In the genomic region with DNA sequence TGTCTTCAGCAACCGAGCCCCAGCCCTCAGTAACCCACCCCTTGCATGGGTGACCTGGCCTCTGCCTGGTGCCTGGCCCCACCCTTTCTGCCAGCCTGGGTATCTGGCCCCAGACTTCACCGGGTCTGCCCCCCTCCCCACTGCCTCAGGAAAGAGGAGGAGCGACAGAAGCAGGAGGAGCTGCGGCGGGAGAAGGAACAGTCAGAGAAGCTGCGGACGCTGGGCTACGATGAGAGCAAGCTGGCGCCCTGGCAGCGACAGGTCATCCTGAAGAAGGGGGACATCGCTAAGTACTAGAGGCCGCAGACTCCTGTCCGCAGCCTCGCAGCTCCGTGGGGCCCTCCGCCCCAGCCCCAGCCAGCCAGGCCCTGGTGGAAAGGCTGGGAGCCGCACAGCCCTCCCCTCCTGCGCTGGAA, we compare ENCODE assay signal across 10 cellular contexts. TPM values are rescaled to one million over a fixed set of nuclear protein-coding genes. Genes with fewer than 3 reads are reported as not detected.
DNase-seq lines count a peak whose midpoint lies in the region; ATAC-seq and TF ChIP-seq lines count a peak whose summit lies in the region.
"Had no signal": no experiment of that assay in that cellular context is flagged by ENCODE, and none has a peak within 500 bp of the region (broad histone marks: within the 10 kb centered on the region; RNA-seq: fewer than 3 reads in every experiment).

No MANE protein-coding gene starts in this region.

- intact Hi-C loops in Right ventricle myocardium superior (cut with DNase I) = no loop called here

- TF ChIP-seq POLR2A in upper lobe of left lung (IDR thresholded peaks at IDR 0.05) = no peak

- WGBS in lung, 2 donors = 9 to 13% methylated on average over 18 of the region's 18 CpGs
- WGBS in upper lobe of left lung, 2 donors = 5 to 28% methylated on average over 3 to 12 of the region's 18 CpGs

- DNase-seq in Right ventricle myocardium superior = no peak
- no peak for DNase-seq in right atrium auricular region (ENCODE audit: low spot score)
- peak; percentile 86 for DNase-seq in activated effector memory CD4-positive, alpha-beta T cell treated with anti-CD3 and anti-CD28 coated beads, Interleukin-2, amount 50 U/mL, for 16 hours
- no peak for DNase-seq in lung (ENCODE audit: low spot score)
- no peak for DNase-seq in upper lobe of left lung
- no peak for DNase-seq in NCI-H2171 (lab: John Stamatoyannopoulos, UW)
- no peak for DNase-seq in mucosa of gallbladder (ENCODE audit: low spot score)
- DNase-seq: mammary epithelial cell had no signal

- no peak for TF ChIP-seq EP300 in upper lobe of left lung (IDR thresholded peaks at IDR 0.05)

- H3K27me3 ChIP-seq in right atrium auricular region = peaks cover 0 to 7% of the 10 kb centered on the region in 2 donors
- peaks cover 11% of the 10 kb centered on the region for H3K27me3 ChIP-seq in lung (ENCODE audit: control insufficient read depth, insufficient read depth)
- peaks cover 0 to 19% (median 7%) of the 10 kb centered on the region in 4 donors for H3K27me3 ChIP-seq in upper lobe of left lung

- H3K27ac ChIP-seq in right atrium auricular region = no peak overlapping the region
- H3K27ac ChIP-seq in lung (ENCODE audit: low read depth in 1 of 2, low read length in 1 of 2) = peak overlapping the region in 1 of 2 donors; percentile 15
- no peak overlapping the region for H3K27ac ChIP-seq in upper lobe of left lung

- ATAC-seq in Right ventricle myocardium superior (ENCODE audit: poor library complexity) = peak; percentile 14
- peak; percentile 45 for ATAC-seq in lung (ENCODE audit: insufficient read depth, low FRiP score)
- ATAC-seq in upper lobe of left lung (ENCODE audit: low FRiP score in 2 of 2) = no peak
- no peak for ATAC-seq in HG03469 (IDR thresholded peaks at IDR 0.05; ENCODE audit: unreplicated experiment)

- TF ChIP-seq CTCF in right atrium auricular region (IDR thresholded peaks at IDR 0.05) = no peak
- TF ChIP-seq CTCF in lung (IDR thresholded peaks at IDR 0.05; ENCODE audit: control extremely low read depth, extremely low read depth) = no peak
- TF ChIP-seq CTCF in upper lobe of left lung (IDR thresholded peaks at IDR 0.05) = no peak

- H3K4me1 ChIP-seq in right atrium auricular region = peaks cover 0 to 23% of the 10 kb centered on the region in 2 donors
- H3K4me1 ChIP-seq in lung (ENCODE audit: control insufficient read depth in 2 of 2, insufficient read depth in 2 of 2, low read length in 2 of 2) = peaks cover 0 to 8% of the 10 kb centered on the region in 2 donors
- peaks cover 13 to 23% (median 14%) of the 10 kb centered on the region in 4 donors for H3K4me1 ChIP-seq in upper lobe of left lung

- H3K36me3 ChIP-seq in right atrium auricular region = no peaks in the 10 kb centered on the region
- peaks cover 0 to 3% of the 10 kb centered on the region in 2 donors for H3K36me3 ChIP-seq in lung (ENCODE audit: control insufficient read depth in 2 of 2, insufficient read depth in 2 of 2, low read length in 2 of 2)
- peaks cover 0 to 13% (median 0%) of the 10 kb centered on the region in 4 donors for H3K36me3 ChIP-seq in upper lobe of left lung

- H3K4me3 ChIP-seq in right atrium auricular region (peak overlapping the region in 1 of 2 donors; percentile 37), lung (no peak overlapping the region), upper lobe of left lung (peak overlapping the region in 3 of 4 donors; percentile 14 to 40 (median 35))

- no peaks in the 10 kb centered on the region for H3K9me3 ChIP-seq in right atrium auricular region
- H3K9me3 ChIP-seq in lung (ENCODE audit: control insufficient read depth in 2 of 2, insufficient read depth in 1 of 2, low read length in 1 of 2) = peaks cover 0 to 7% of the 10 kb centered on the region in 2 donors
- no peaks in the 10 kb centered on the region for H3K9me3 ChIP-seq in upper lobe of left lung

RNA-seq across cellular contexts. Expression of gene TNFRSF25, which starts 6.1 kb away (rescaled TPM):
- total RNA-seq in Right ventricle myocardium superior = 13.7 TPM
- 1 to 10 TPM; 4.4 to 7.4 TPM for total RNA-seq in right atrium auricular region
- total RNA-seq in lung = 10 to 100 TPM; 11.2 to 19.8 TPM
- 10 to 100 TPM in 1 of 2 donors, 1 to 10 TPM in 1; 4.9 to 12.3 TPM for polyA plus RNA-seq in lung
- total RNA-seq in upper lobe of left lung = 10 to 100 TPM in 4 of 6 donors, 1 to 10 TPM in 2; 4.6 to 51.3 (median 14.0) TPM
- total RNA-seq in mucosa of gallbladder = 20.6 TPM

RNA-seq across cellular contexts. Expression of gene PLEKHG5, which starts 31.6 kb away (rescaled TPM):
- 16.8 TPM for total RNA-seq in Right ventricle myocardium superior
- total RNA-seq in right atrium auricular region = 1 to 10 TPM; 7.0 to 7.9 TPM
- total RNA-seq in lung = 10 to 100 TPM; 11.2 to 22.9 TPM
- 1 to 10 TPM; 3.4 to 8.7 TPM for polyA plus RNA-seq in lung
- 10 to 100 TPM in 5 of 6 donors, 1 to 10 TPM in 1; 5.0 to 31.4 (median 12.6) TPM for total RNA-seq in upper lobe of left lung
- total RNA-seq in mucosa of gallbladder = 18.5 TPM

RNA-seq across cellular contexts. Expression of gene ESPN, which starts 35.3 kb away (rescaled TPM):
- 0.56 TPM for total RNA-seq in Right ventricle myocardium superior
- under 1 TPM in 1 of 2 donors, not detected in 1; 0.47 TPM for total RNA-seq in right atrium auricular region
- total RNA-seq in lung = 10 to 100 TPM; 11.2 to 20.8 TPM
- 1 to 10 TPM; 2.1 to 3.6 TPM for polyA plus RNA-seq in lung
- 10 to 100 TPM in 2 of 6 donors, 1 to 10 TPM in 4; 2.1 to 27.2 (median 4.8) TPM for total RNA-seq in upper lobe of left lung
- total RNA-seq in mucosa of gallbladder = 3.1 TPM
- polyA plus RNA-seq: AG04450 had no signal

RNA-seq across cellular contexts. Expression of gene HES2, which starts 40.1 kb away (rescaled TPM):
- total RNA-seq in Right ventricle myocardium superior (not detected), right atrium auricular region (not detected), lung (1 to 10 TPM in 1 of 2 donors, under 1 TPM in 1; 0.26 to 5.0 TPM), upper lobe of left lung (10 to 100 TPM in 1 of 6 donors, 1 to 10 TPM in 5; 1.8 to 11.4 (median 3.7) TPM), mucosa of gallbladder (0.09 TPM)
- 1 to 10 TPM in 1 of 2 donors, under 1 TPM in 1; 0.86 to 4.5 TPM for polyA plus RNA-seq in lung
- polyA plus RNA-seq: AG04450 had no signal

Comparison
In these comparisons a context has a peak if more than half of its experiments do, and no peak if none do; other contexts are left out.
1. ATAC-seq: peak in Right ventricle myocardium superior (single experiment) and lung (single experiment); none in upper lobe of left lung (0 of 2) and HG03469 (single experiment).